Comparison of ENCODE assay signal across 25 cellular contexts in genomic region chr4:83305187-83305586, GRCh38.
"Had no signal": no experiment of that assay in that cellular context is flagged by ENCODE, and none has a peak within 500 bp of the region (broad histone marks: within the 10 kb centered on the region; RNA-seq: fewer than 3 reads in every experiment).

No MANE protein-coding gene starts in this region.

- H3K4me3 ChIP-seq: left lung, lower lobe of right lung, pancreas, prostate gland, skin epidermis, suprapubic skin, thoracic aorta, tibial artery, vagina had no signal

- ATAC-seq: left colon; left lung; lower lobe of right lung; naive thymus-derived CD8-positive, alpha-beta T cell; pancreas; right cardiac atrium; sciatic nerve; stimulated activated effector memory CD8-positive, alpha-beta T cell treated with anti-CD3 and anti-CD28 coated beads, Interleukin-12 subunit alpha, Interleukin-12 subunit beta, amount 100 ng/mL, for 72 hours had no signal

- H3K4me1 ChIP-seq: left lung, lower lobe of right lung, pancreas, prostate gland, suprapubic skin, tibial artery, vagina had no signal

- H3K27ac ChIP-seq: left lung, lower lobe of right lung, pancreas, prostate gland, skin epidermis, suprapubic skin, thoracic aorta, tibial artery, vagina had no signal

- DNase-seq: hypothalamus; immature natural killer cell; kidney; left colon; left lung; lower lobe of right lung; mammary epithelial cell; mesenchymal stem cell; naive thymus-derived CD8-positive, alpha-beta T cell; nucleus accumbens; pancreas; posterior cingulate gyrus; retina; right cardiac atrium; stimulated activated CD4-positive, alpha-beta T cell treated with anti-CD3 and anti-CD28 coated beads, Interleukin-4, amount 100 ng/mL, for 24 hours; stimulated activated naive CD4-positive, alpha-beta T cell; tibial artery; trophoblast cell had no signal

- H3K27me3 ChIP-seq: left lung, pancreas, suprapubic skin, tibial artery, vagina had no signal

- H3K36me3 ChIP-seq: lower lobe of right lung, pancreas, prostate gland, suprapubic skin, thoracic aorta, tibial artery, vagina had no signal

- H3K9me3 ChIP-seq: left lung, lower lobe of right lung, pancreas, prostate gland, suprapubic skin, thoracic aorta, tibial artery, vagina had no signal
